ENCODE assay signal across 8 cellular contexts in the genomic region with DNA sequence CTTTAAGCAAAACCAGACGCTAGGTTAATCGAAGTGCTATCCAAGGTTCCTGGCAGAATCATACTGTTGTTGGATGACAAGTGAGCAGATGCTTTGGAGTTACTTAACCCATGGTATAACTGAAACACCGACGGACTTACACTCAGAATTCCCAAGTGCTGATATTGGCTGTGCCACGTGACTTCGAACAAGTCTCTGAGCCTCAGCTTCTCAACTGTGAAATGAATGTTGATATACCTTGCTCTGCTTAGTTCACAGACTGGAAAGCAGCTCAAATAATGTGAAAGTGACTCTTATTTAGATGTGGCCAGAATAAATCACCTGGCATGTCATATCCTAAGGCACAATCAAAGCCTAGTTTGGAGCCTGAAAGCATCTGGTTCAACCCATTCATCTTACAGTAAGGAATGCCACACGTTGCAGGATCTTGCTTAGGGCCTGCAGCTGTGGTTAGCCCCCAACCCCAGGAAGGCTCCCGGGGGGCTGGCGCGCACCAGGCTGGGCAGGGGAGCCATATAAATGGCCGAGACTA. TPM values are rescaled to one million over a fixed set of nuclear protein-coding genes. Genes with fewer than 3 reads are reported as not detected.
DNase-seq lines count a peak whose midpoint lies in the region; ATAC-seq lines count a peak whose summit lies in the region.

No MANE protein-coding gene starts in this region.

- H3K27me3 ChIP-seq in iPS-15b (ENCODE audit: control insufficient read depth, insufficient read depth, low read length) (no peaks in the 10 kb centered on the region), stomach smooth muscle (ENCODE audit: control insufficient read depth in 1 of 2, insufficient read depth in 2 of 2, low read length in 2 of 2) (no peaks in the 10 kb centered on the region)

- H3K36me3 ChIP-seq in iPS-15b (ENCODE audit: control insufficient read depth, insufficient read depth, low read length), result peaks cover 3% of the 10 kb centered on the region
- H3K36me3 ChIP-seq in stomach smooth muscle (ENCODE audit: control insufficient read depth in 2 of 2, insufficient read depth in 2 of 2, low read length in 2 of 2), result peaks cover 0 to 3% of the 10 kb centered on the region in 2 donors

- no peak for DNase-seq in T-helper 2 cell treated with Interferon-gamma antibody and Interleukin-4, amounts not matched to agents 5 μg/mL and 100 μg/mL, for 36 hours (ENCODE audit: low spot score)
- DNase-seq in T-helper 2 cell (no peak), SKM-1 (lab: John Stamatoyannopoulos, UW; ENCODE audit: unreplicated experiment) (no peak), NCI-H1417 (lab: John Stamatoyannopoulos, UW) (no peak)
- DNase-seq in activated CD4-positive, alpha-beta memory T cell treated with anti-CD3 and anti-CD28 coated beads, Interleukin-2, amount 10 ng/mL, durations not matched to agents 7 days and 5 days, result no peak

- peaks cover 33% of the 10 kb centered on the region for H3K4me1 Mint-ChIP-seq in T-helper 2 cell treated with Interferon-gamma antibody and Interleukin-4, amounts not matched to agents 5 μg/mL and 100 μg/mL, for 36 hours (ENCODE audit: low read depth)
- H3K4me1 Mint-ChIP-seq in activated CD4-positive, alpha-beta memory T cell treated with anti-CD3 and anti-CD28 coated beads, Interleukin-2, amount 10 ng/mL, durations not matched to agents 7 days and 5 days, result peaks cover 49% of the 10 kb centered on the region

- no peaks in the 10 kb centered on the region for H3K27me3 Mint-ChIP-seq in T-helper 2 cell treated with Interferon-gamma antibody and Interleukin-4, amounts not matched to agents 5 μg/mL and 100 μg/mL, for 36 hours (ENCODE audit: low read depth)
- H3K27me3 Mint-ChIP-seq in activated CD4-positive, alpha-beta memory T cell treated with anti-CD3 and anti-CD28 coated beads, Interleukin-2, amount 10 ng/mL, durations not matched to agents 7 days and 5 days, result no peaks in the 10 kb centered on the region

- CTCF ChIA-PET in activated CD4-positive, alpha-beta memory T cell treated with anti-CD3 and anti-CD28 coated beads, Interleukin-2, amount 10 ng/mL, durations not matched to agents 7 days and 5 days (lab: Charles Lee), result interaction anchor here (1.0 to 1.8 kb wide), 4 partner anchors 10 to 469 kb away, joined by 3 to 6 read pairs (median 4); no protein-coding TSS in a partner anchor

- peak overlapping the region; percentile 88 for H3K27ac Mint-ChIP-seq in T-helper 2 cell treated with Interferon-gamma antibody and Interleukin-4, amounts not matched to agents 5 μg/mL and 100 μg/mL, for 36 hours
- H3K27ac Mint-ChIP-seq in activated CD4-positive, alpha-beta memory T cell treated with anti-CD3 and anti-CD28 coated beads, Interleukin-2, amount 10 ng/mL, durations not matched to agents 7 days and 5 days, result peak overlapping the region; percentile 70

- H3K27ac ChIP-seq in stomach smooth muscle (ENCODE audit: low read length), result no peak overlapping the region

- peak overlapping the region; percentile 82 for H3K9ac ChIP-seq in iPS-15b (ENCODE audit: low read depth, low read length)
- peak overlapping the region; percentile 82 to 89 for H3K9ac ChIP-seq in stomach smooth muscle (ENCODE audit: low read length in 2 of 2)

- POLR2A ChIA-PET in activated CD4-positive, alpha-beta memory T cell treated with anti-CD3 and anti-CD28 coated beads, Interleukin-2, amount 10 ng/mL, durations not matched to agents 7 days and 5 days (lab: Charles Lee), result interaction anchor here (0.6 to 2.9 kb wide), 6 partner anchors 8 to 80 kb away, joined by 3 to 24 read pairs (median 4); partner anchors contain the start of gene CNOT8

- no peaks in the 10 kb centered on the region for H3K9me3 Mint-ChIP-seq in T-helper 2 cell treated with Interferon-gamma antibody and Interleukin-4, amounts not matched to agents 5 μg/mL and 100 μg/mL, for 36 hours
- no peaks in the 10 kb centered on the region for H3K9me3 Mint-ChIP-seq in activated CD4-positive, alpha-beta memory T cell treated with anti-CD3 and anti-CD28 coated beads, Interleukin-2, amount 10 ng/mL, durations not matched to agents 7 days and 5 days

- H3K9me3 ChIP-seq in iPS-15b (ENCODE audit: control insufficient read depth, insufficient read depth, low read length) (no peaks in the 10 kb centered on the region), stomach smooth muscle (ENCODE audit: control insufficient read depth in 2 of 2, low read length in 2 of 2) (no peaks in the 10 kb centered on the region)

- H3K36me3 Mint-ChIP-seq in T-helper 2 cell treated with Interferon-gamma antibody and Interleukin-4, amounts not matched to agents 5 μg/mL and 100 μg/mL, for 36 hours (ENCODE audit: low read depth), result peaks cover 15% of the 10 kb centered on the region
- H3K36me3 Mint-ChIP-seq in activated CD4-positive, alpha-beta memory T cell treated with anti-CD3 and anti-CD28 coated beads, Interleukin-2, amount 10 ng/mL, durations not matched to agents 7 days and 5 days (ENCODE audit: low read depth), result peaks cover 13% of the 10 kb centered on the region

- no peak for ATAC-seq in GM21717 (IDR thresholded peaks at IDR 0.05; ENCODE audit: unreplicated experiment)

- peak overlapping the region; percentile 96 for H3K4me3 ChIP-seq in iPS-15b (ENCODE audit: low read depth, low read length)
- H3K4me3 ChIP-seq in stomach smooth muscle (ENCODE audit: low read length in 2 of 2), result peak overlapping the region; percentile 89 to 97

- peak overlapping the region; percentile 95 for H3K4me3 Mint-ChIP-seq in T-helper 2 cell treated with Interferon-gamma antibody and Interleukin-4, amounts not matched to agents 5 μg/mL and 100 μg/mL, for 36 hours
- peak overlapping the region; percentile 85 for H3K4me3 Mint-ChIP-seq in activated CD4-positive, alpha-beta memory T cell treated with anti-CD3 and anti-CD28 coated beads, Interleukin-2, amount 10 ng/mL, durations not matched to agents 7 days and 5 days

- H3K4me1 ChIP-seq in iPS-15b (ENCODE audit: control insufficient read depth, insufficient read depth, low read length), result peaks cover 3% of the 10 kb centered on the region
- peaks cover 15% of the 10 kb centered on the region for H3K4me1 ChIP-seq in stomach smooth muscle (ENCODE audit: control insufficient read depth, insufficient read depth, low read length)

RNA-seq across cellular contexts. Expression of gene GEMIN5, which starts 0.8 kb away (rescaled TPM):
- 10 to 100 TPM; 11.3 to 13.0 TPM for total RNA-seq in activated CD4-positive, alpha-beta memory T cell treated with anti-CD3 and anti-CD28 coated beads, Interleukin-2, amount 10 ng/mL, durations not matched to agents 7 days and 5 days

RNA-seq across cellular contexts. Expression of gene MRPL22, which starts 3.6 kb away (rescaled TPM):
- 10 to 100 TPM; 60.0 to 62.2 TPM for total RNA-seq in activated CD4-positive, alpha-beta memory T cell treated with anti-CD3 and anti-CD28 coated beads, Interleukin-2, amount 10 ng/mL, durations not matched to agents 7 days and 5 days
